In genomic region chr1:179445593-179445992, GRCh38 we compare ENCODE assay signal across 1 cellular context.
TF ChIP-seq lines count a peak whose summit lies in the region.

No MANE protein-coding gene starts in this region.

TF ChIP-seq in HepG2, 621 proteins besides CTCF, POLR2A, EP300 and RAD21 (continued from another document):
- no peak for TF ChIP-seq GMEB2 (CRISPR knock-in tag; IDR thresholded peaks at IDR 0.05; ENCODE audit: low read depth)
